Comparison of ENCODE assay signal across 11 cellular contexts in the genomic region with DNA sequence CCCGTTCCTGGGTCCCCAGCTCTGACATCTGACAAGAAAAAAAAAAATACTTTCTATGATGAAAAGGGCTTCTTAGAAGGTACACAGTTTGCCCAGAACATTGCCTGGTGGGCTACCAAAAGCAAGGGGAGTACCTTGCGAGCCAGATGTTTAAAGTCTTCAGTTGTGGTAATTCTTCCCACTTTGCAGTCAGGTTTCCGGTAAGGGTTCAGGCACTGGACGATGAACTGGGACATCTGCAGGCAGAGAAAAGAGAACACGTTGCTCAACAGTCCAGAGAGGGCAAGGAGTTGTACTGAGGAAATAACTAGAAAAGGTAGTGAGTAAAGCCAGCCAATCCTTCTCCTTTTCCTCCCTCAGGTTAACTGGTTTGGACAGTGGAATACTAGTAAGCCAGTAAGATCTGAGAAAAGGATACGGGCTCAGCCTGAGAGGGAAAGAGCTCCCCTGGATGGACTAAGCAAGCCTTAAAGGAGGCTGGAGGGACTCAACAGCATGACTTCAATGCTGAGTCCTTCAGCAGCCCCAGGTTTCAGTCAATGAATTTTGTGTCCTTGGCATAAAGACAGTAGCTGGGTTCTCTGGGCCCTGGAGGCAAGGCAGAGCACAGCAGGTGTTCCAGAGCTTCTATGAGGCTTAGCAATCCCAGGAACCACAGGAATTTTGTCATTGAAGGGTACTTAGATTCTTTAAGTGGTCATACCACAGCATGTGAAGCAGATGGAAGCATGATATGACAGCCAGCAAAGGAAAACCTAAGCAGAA. TPM values are rescaled to one million over a fixed set of nuclear protein-coding genes. Genes with fewer than 3 reads are reported as not detected.
DNase-seq lines count a peak whose midpoint lies in the region; ATAC-seq and TF ChIP-seq lines count a peak whose summit lies in the region.
"Had no signal": no experiment of that assay in that cellular context is flagged by ENCODE, and none has a peak within 500 bp of the region (broad histone marks: within the 10 kb centered on the region; RNA-seq: fewer than 3 reads in every experiment).

No MANE protein-coding gene starts in this region.

- no peaks in the 10 kb centered on the region for H3K9me3 ChIP-seq in gastrocnemius medialis
- H3K9me3 ChIP-seq: mucosa of descending colon had no signal

- no peaks in the 10 kb centered on the region for H3K9me3 Mint-ChIP-seq in T-helper 1 cell treated with Interleukin-12 subunit alpha and Interleukin-12 subunit beta and Interleukin-4 antibody, amounts not matched to agents 30 μg/mL and 1 μg/mL, for 36 hours
- H3K9me3 Mint-ChIP-seq in chondrocyte (ENCODE audit: low read depth) = no peaks in the 10 kb centered on the region

- H3K4me1 ChIP-seq in gastrocnemius medialis = peaks cover 26 to 63% of the 10 kb centered on the region in 2 donors

- no peak overlapping the region for H3K4me3 Mint-ChIP-seq in T-helper 1 cell treated with Interleukin-12 subunit alpha and Interleukin-12 subunit beta and Interleukin-4 antibody, amounts not matched to agents 30 μg/mL and 1 μg/mL, for 36 hours
- no peak overlapping the region for H3K4me3 Mint-ChIP-seq in chondrocyte (ENCODE audit: unreplicated experiment)

- TF ChIP-seq CTCF in chondrocyte (IDR thresholded peaks at IDR 0.05) (no peak), gastrocnemius medialis (IDR thresholded peaks at IDR 0.05 in 4 of 5, conservative IDR thresholded peaks at IDR 0.05 in 1 of 5) (no peak)

- ATAC-seq in gastrocnemius medialis (no peak), GM19023 (IDR thresholded peaks at IDR 0.05; ENCODE audit: unreplicated experiment) (no peak)

- H3K36me3 ChIP-seq in gastrocnemius medialis = peaks cover 0 to 24% of the 10 kb centered on the region in 2 donors

- peaks cover 48% of the 10 kb centered on the region for H3K4me1 Mint-ChIP-seq in T-helper 1 cell treated with Interleukin-12 subunit alpha and Interleukin-12 subunit beta and Interleukin-4 antibody, amounts not matched to agents 30 μg/mL and 1 μg/mL, for 36 hours (ENCODE audit: low read depth)
- H3K4me1 Mint-ChIP-seq in chondrocyte (ENCODE audit: low read depth) = peaks cover 29% of the 10 kb centered on the region

- in situ Hi-C loops in gastrocnemius medialis (cut with MboI; ENCODE audit: low sequenced_read_pairs in 4 of 4) = loop anchor here in 1 of 4 donors (25.0 kb wide), 1 partner anchor 330 kb away; the partner anchor contains the start of gene ALS2CL

- H3K27ac ChIP-seq in gastrocnemius medialis = peak overlapping the region; percentile 39 to 88 (median 66)
- H3K27ac ChIP-seq in substantia nigra (ENCODE audit: low read depth, low read length, poor library complexity, severe bottlenecking) = no peak overlapping the region

- peaks cover 27% of the 10 kb centered on the region for H3K36me3 Mint-ChIP-seq in T-helper 1 cell treated with Interleukin-12 subunit alpha and Interleukin-12 subunit beta and Interleukin-4 antibody, amounts not matched to agents 30 μg/mL and 1 μg/mL, for 36 hours (ENCODE audit: low read depth)
- H3K36me3 Mint-ChIP-seq in chondrocyte (ENCODE audit: low read depth) = peaks cover 20% of the 10 kb centered on the region

- no peaks in the 10 kb centered on the region for H3K27me3 Mint-ChIP-seq in T-helper 1 cell treated with Interleukin-12 subunit alpha and Interleukin-12 subunit beta and Interleukin-4 antibody, amounts not matched to agents 30 μg/mL and 1 μg/mL, for 36 hours (ENCODE audit: low read depth)
- no peaks in the 10 kb centered on the region for H3K27me3 Mint-ChIP-seq in chondrocyte (ENCODE audit: low read depth)

- no peak overlapping the region for H3K4me3 ChIP-seq in gastrocnemius medialis
- H3K4me3 ChIP-seq: mucosa of descending colon had no signal

- no peaks in the 10 kb centered on the region for H3K27me3 ChIP-seq in gastrocnemius medialis

- intact Hi-C loops in gastrocnemius medialis (cut with DNase I; ENCODE audit: low total_unique reads) = loop anchor here (5.0 kb wide), 1 partner anchor 85 kb away; no protein-coding TSS in a partner anchor

- DNase-seq in T-helper 1 cell (no peak), MV-4-11 (lab: John Stamatoyannopoulos, UW) (peak; percentile 72), chondrocyte (ENCODE audit: low spot score) (no peak), gastrocnemius medialis (no peak), substantia nigra (lab: John Stamatoyannopoulos, UW) (no peak), mesenteric fat pad (ENCODE audit: low spot score) (no peak)
- DNase-seq: activated CD4-positive, alpha-beta T cell treated with anti-CD3 and anti-CD28 coated beads, Interleukin-2, amount 50 U/mL, for 1 hour; mucosa of descending colon; NCI-H510A had no signal

- H3K27ac Mint-ChIP-seq in T-helper 1 cell treated with Interleukin-12 subunit alpha and Interleukin-12 subunit beta and Interleukin-4 antibody, amounts not matched to agents 30 μg/mL and 1 μg/mL, for 36 hours = peak overlapping the region; percentile 83
- H3K27ac Mint-ChIP-seq in chondrocyte (ENCODE audit: unreplicated experiment) = peak overlapping the region; percentile 85

- TF ChIP-seq POLR2A in gastrocnemius medialis (IDR thresholded peaks at IDR 0.05) = no peak

RNA-seq across cellular contexts. Expression of gene NBEAL2, which starts 38.2 kb away (rescaled TPM):
- total RNA-seq in chondrocyte (15.9 to 18.1 TPM (median 16.5 TPM) in 3 replicates), gastrocnemius medialis (1 to 10 TPM; 4.1 to 8.7 (median 7.5) TPM), mesenteric fat pad (42.9 TPM)

RNA-seq across cellular contexts. Expression of gene CCDC12, which starts 41.1 kb away (rescaled TPM):
- total RNA-seq in chondrocyte (21.8 to 23.3 TPM (median 22.3 TPM) in 3 replicates), gastrocnemius medialis (10 to 100 TPM; 24.6 to 32.0 (median 29.0) TPM), mesenteric fat pad (33.1 TPM)
